ENCODE assay signal across 8 cellular contexts in genomic region chr2:178715366-178715765, GRCh38.
"Had no signal": no experiment of that assay in that cellular context is flagged by ENCODE, and none has a peak within 500 bp of the region (broad histone marks: within the 10 kb centered on the region; RNA-seq: fewer than 3 reads in every experiment).

No MANE protein-coding gene starts in this region.

- ATAC-seq: GM23338, HepG2 had no signal

- H3K4me3 ChIP-seq: GM23338 had no signal

- FAIRE-seq: H1, H54, HepG2 had no signal

- DNase-seq: H9, HCEC 1CT, KG1 had no signal

- H3K27ac ChIP-seq: HL-60 had no signal
